In the genomic region with DNA sequence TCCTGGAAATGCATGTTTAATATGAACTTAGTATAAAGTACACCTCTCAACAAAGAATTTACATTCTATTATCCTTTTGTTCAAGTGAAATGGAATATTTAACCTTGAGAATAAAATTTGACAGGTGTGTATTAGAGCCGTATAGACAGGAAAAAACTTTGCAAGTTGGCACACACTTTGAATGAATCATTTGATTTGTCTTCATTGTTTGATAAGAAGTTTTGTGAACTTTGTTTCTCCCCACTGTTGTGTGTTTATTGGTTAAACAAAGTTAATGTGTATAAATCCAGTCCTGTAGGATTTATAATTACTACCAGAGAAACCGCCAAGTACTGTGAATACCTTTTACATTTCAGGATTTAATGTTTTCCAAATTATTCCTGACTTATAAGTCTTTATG, we compare ENCODE assay signal across 10 cellular contexts. TPM values are rescaled to one million over a fixed set of nuclear protein-coding genes. Genes with fewer than 3 reads are reported as not detected.
DNase-seq lines count a peak whose midpoint lies in the region; ATAC-seq and TF ChIP-seq lines count a peak whose summit lies in the region.
"Had no signal": no experiment of that assay in that cellular context is flagged by ENCODE, and none has a peak within 500 bp of the region (broad histone marks: within the 10 kb centered on the region; RNA-seq: fewer than 3 reads in every experiment).

No MANE protein-coding gene starts in this region.

- CTCF ChIA-PET in A673 (lab: Charles Lee) = no interaction called here
- CTCF ChIA-PET in RWPE1 (lab: Yijun Ruan, JAX) = interaction anchor here (0.6 kb wide), 1 partner anchor 18 kb away, joined by 3 read pairs; no protein-coding TSS in a partner anchor

- ATAC-seq in mucosa of descending colon = peak; percentile 2

- peak overlapping the region; percentile 87 for H3K4me3 Mint-ChIP-seq in chondrocyte (ENCODE audit: unreplicated experiment)

- POLR2A ChIA-PET in A673 (lab: Charles Lee; ENCODE audit: low non-redundant PET) = no interaction called here
- POLR2A ChIA-PET in RWPE1 (lab: Yijun Ruan, JAX; ENCODE audit: low non-redundant PET) = no interaction called here

- H3K4me3 ChIP-seq in A673 (ENCODE audit: low read depth, low read length, poor library complexity, severe bottlenecking) (peak overlapping the region; percentile 92), HUES48 (ENCODE audit: low read depth, low read length) (peak overlapping the region; percentile 96), mucosa of descending colon (no peak overlapping the region)

- H3K27ac ChIP-seq in A673 (ENCODE audit: low read depth, low read length, poor library complexity, severe bottlenecking) (no peak overlapping the region), HUES48 (ENCODE audit: low read depth, low read length) (no peak overlapping the region), caudate nucleus (ENCODE audit: low read depth, low read length) (no peak overlapping the region), RWPE1 (no peak overlapping the region)
- H3K27ac ChIP-seq: C4-2B had no signal

- DNase-seq in A673 (ENCODE audit: low spot score) (no peak), chondrocyte (ENCODE audit: low spot score) (no peak), mucosa of descending colon (no peak), caudate nucleus (lab: John Stamatoyannopoulos, UW) (no peak), activated gamma-delta T cell (lab: John Stamatoyannopoulos, UW) (no peak), iPS-NIHi7 (ENCODE audit: extremely low spot score) (no peak), RWPE1 (ENCODE audit: low spot score) (no peak)
- DNase-seq: NCI-H1930 had no signal

- H3K36me3 ChIP-seq in A673 (ENCODE audit: insufficient read depth, low read length, poor library complexity, severe bottlenecking) (no peaks in the 10 kb centered on the region), HUES48 (ENCODE audit: control insufficient read depth, insufficient read depth, low read length) (no peaks in the 10 kb centered on the region), mucosa of descending colon (ENCODE audit: low read depth) (no peaks in the 10 kb centered on the region)

- peaks cover 32% of the 10 kb centered on the region for H3K4me1 ChIP-seq in A673 (ENCODE audit: insufficient read depth, low read length, poor library complexity, severe bottlenecking)
- peaks cover 28% of the 10 kb centered on the region for H3K4me1 ChIP-seq in HUES48 (ENCODE audit: control insufficient read depth, insufficient read depth, low read length)
- H3K4me1 ChIP-seq in mucosa of descending colon (ENCODE audit: low read depth) = peaks cover 10% of the 10 kb centered on the region

- no peak overlapping the region for H3K9ac ChIP-seq in HUES48 (ENCODE audit: low read depth, low read length)

- no peaks in the 10 kb centered on the region for H3K27me3 Mint-ChIP-seq in chondrocyte (ENCODE audit: low read depth)

- TF ChIP-seq CTCF in A673 (conservative IDR thresholded peaks at IDR 0.05; ENCODE audit: low read depth, low read length) (no peak), chondrocyte (IDR thresholded peaks at IDR 0.05) (no peak), mucosa of descending colon (IDR thresholded peaks at IDR 0.05) (no peak), RWPE1 (conservative IDR thresholded peaks at IDR 0.05; ENCODE audit: low read depth) (no peak)

- H3K9me3 ChIP-seq in A673 (ENCODE audit: low read depth, low read length, poor library complexity, severe bottlenecking) = no peaks in the 10 kb centered on the region
- H3K9me3 ChIP-seq in HUES48 (ENCODE audit: control insufficient read depth, insufficient read depth, low read length) = no peaks in the 10 kb centered on the region
- H3K9me3 ChIP-seq in mucosa of descending colon = no peaks in the 10 kb centered on the region

- no TSS peak for BruUV-seq in A673 (replicated peaks; lab: Mats Ljungman, UMichigan)

- no peaks in the 10 kb centered on the region for H3K9me3 Mint-ChIP-seq in chondrocyte (ENCODE audit: low read depth)

- no peak overlapping the region for H3K27ac Mint-ChIP-seq in chondrocyte (ENCODE audit: unreplicated experiment)

- H3K36me3 Mint-ChIP-seq in chondrocyte (ENCODE audit: low read depth) = no peaks in the 10 kb centered on the region

- intact Hi-C loops in A673 (cut with micrococcal nuclease; ENCODE audit: unreplicated experiment) (no loop called here), mucosa of descending colon (cut with DNase I, micrococcal nuclease) (no loop called here)

- peaks cover 66% of the 10 kb centered on the region for H3K4me1 Mint-ChIP-seq in chondrocyte (ENCODE audit: low read depth)

- H3K27me3 ChIP-seq in A673 (replicated peaks; ENCODE audit: insufficient read depth, low read depth, low read length, poor library complexity) (no peaks in the 10 kb centered on the region), HUES48 (ENCODE audit: control insufficient read depth, insufficient read depth, low read length) (no peaks in the 10 kb centered on the region)

RNA-seq across cellular contexts. Expression of a gene that starts 2.0 kb away (rescaled TPM):
- total RNA-seq in A673 (2021) (10.4 and 10.9 TPM in 2 replicates), chondrocyte (13.1 to 17.8 TPM (median 13.4 TPM) in 3 replicates), mucosa of descending colon (10 to 100 TPM in 1 of 3 donors, 1 to 10 TPM in 2; 9.0 to 42.1 (median 9.9) TPM)
